ENCODE assay signal across 8 cellular contexts in genomic region chr15:77421370-77421700, GRCh38. TPM values are rescaled to one million over a fixed set of nuclear protein-coding genes. Genes with fewer than 3 reads are reported as not detected.
DNase-seq lines count a peak whose midpoint lies in the region; ATAC-seq and TF ChIP-seq lines count a peak whose summit lies in the region.

No MANE protein-coding gene starts in this region.

- peak overlapping the region; percentile 70; the same call in 1 of the 2 replicates for H3K9ac ChIP-seq in KMS-11

- H3K4me1 Mint-ChIP-seq in CD4-positive, CD25-positive, alpha-beta regulatory T cell, result peaks cover 27 to 63% (median 52%) of the 10 kb centered on the region in 4 donors

- H3K9me3 ChIP-seq in CD4-positive, CD25-positive, alpha-beta regulatory T cell (ENCODE audit: control insufficient read depth in 2 of 2, low read length in 2 of 2), result no peaks in the 10 kb centered on the region
- no peaks in the 10 kb centered on the region for H3K9me3 ChIP-seq in mesodermal cell (ENCODE audit: control insufficient read depth, low read length)

- peaks cover 26% of the 10 kb centered on the region; the same call in 1 of the 2 replicates for H3K79me2 ChIP-seq in KMS-11 (ENCODE audit: insufficient read depth, low read depth)

- peaks cover 30% of the 10 kb centered on the region for H3K27me3 Mint-ChIP-seq in CD4-positive, CD25-positive, alpha-beta regulatory T cell

- H3K36me3 ChIP-seq in CD4-positive, CD25-positive, alpha-beta regulatory T cell (ENCODE audit: control insufficient read depth, insufficient read depth, low read length), result no peaks in the 10 kb centered on the region
- H3K36me3 ChIP-seq in KMS-11 (ENCODE audit: insufficient read depth), result no peaks in the 10 kb centered on the region
- no peaks in the 10 kb centered on the region for H3K36me3 ChIP-seq in mesodermal cell (ENCODE audit: control insufficient read depth, insufficient read depth, low read length)

- H3K4me3 ChIP-seq in CD4-positive, CD25-positive, alpha-beta regulatory T cell (ENCODE audit: low read depth, low read length), result peak overlapping the region; percentile 100
- H3K4me3 ChIP-seq in KMS-11 (IDR thresholded peaks at IDR 0.05; ENCODE audit: insufficient read depth, low read depth, low read length) (no peak overlapping the region), cardiac fibroblast (replicated peaks in 1 of 2; ENCODE audit: low read depth in 2 of 2, low read length in 2 of 2) (peak overlapping the region; percentile 78 to 80), mesodermal cell (ENCODE audit: extremely low read depth, insufficient read depth, low read length, poor library complexity, severe bottlenecking) (peak overlapping the region; percentile 89)

- in situ Hi-C loops in G401 (cut with HindIII; ENCODE audit: low sequenced_read_pairs), result no loop called here

- peaks cover 30% of the 10 kb centered on the region for H3K4me1 ChIP-seq in CD4-positive, CD25-positive, alpha-beta regulatory T cell (ENCODE audit: control insufficient read depth, insufficient read depth, low read length, poor library complexity, severe bottlenecking)
- H3K4me1 ChIP-seq in KMS-11 (ENCODE audit: low read depth, poor library complexity, severe bottlenecking), result peaks cover 6% of the 10 kb centered on the region
- peaks cover 17% of the 10 kb centered on the region for H3K4me1 ChIP-seq in mesodermal cell (ENCODE audit: control insufficient read depth, insufficient read depth, low read length, poor library complexity, severe bottlenecking)

- 0% methylated on average over 2 to 3 of the region's 3 CpGs for WGBS in mesodermal cell (ENCODE audit: insufficient coverage in 2 of 2), 2 experiments

- TF ChIP-seq CTCF in KMS-11 (conservative IDR thresholded peaks at IDR 0.05; ENCODE audit: low read depth, low read length), result no peak
- no peak for TF ChIP-seq CTCF in cardiac fibroblast (IDR thresholded peaks at IDR 0.05; ENCODE audit: low read depth, low read length)

- H4K20me1 ChIP-seq in KMS-11 (ENCODE audit: insufficient read depth), result no peaks in the 10 kb centered on the region

- peak overlapping the region; percentile 94 to 100 (median 98) for H3K4me3 Mint-ChIP-seq in CD4-positive, CD25-positive, alpha-beta regulatory T cell

- peaks cover 0 to 1% (median 0%) of the 10 kb centered on the region in 7 donors for H3K9me3 Mint-ChIP-seq in CD4-positive, CD25-positive, alpha-beta regulatory T cell

- H3K4me2 ChIP-seq in KMS-11, result peak overlapping the region; percentile 89

- peak overlapping the region; percentile 88 for H3K27ac ChIP-seq in CD4-positive, CD25-positive, alpha-beta regulatory T cell (ENCODE audit: insufficient read depth, low read length, poor library complexity, severe bottlenecking)
- H3K27ac ChIP-seq in KMS-11 (peak overlapping the region; percentile 78), mesodermal cell (ENCODE audit: low read depth, low read length, severe bottlenecking) (no peak overlapping the region)

- peak in 2 of 3 donors; percentile 23 to 58 for DNase-seq in CD4-positive, CD25-positive, alpha-beta regulatory T cell
- DNase-seq in cardiac fibroblast (ENCODE audit: low read depth in 2 of 2) (peak in 1 of 2 donors; percentile 26), G401 (ENCODE audit: low spot score) (no peak), dedifferentiated amniotic fluid mesenchymal stem cell (ENCODE audit: extremely low spot score) (no peak), SIG-M5 (lab: John Stamatoyannopoulos, UW) (no peak)

- peaks cover 4% of the 10 kb centered on the region for H3K36me3 Mint-ChIP-seq in CD4-positive, CD25-positive, alpha-beta regulatory T cell

- peak overlapping the region; percentile 96 to 98 (median 96) for H3K27ac Mint-ChIP-seq in CD4-positive, CD25-positive, alpha-beta regulatory T cell

- peak overlapping the region; percentile 99 for H2AFZ ChIP-seq in KMS-11 (ENCODE audit: low read depth)

- no peaks in the 10 kb centered on the region for H3K27me3 ChIP-seq in CD4-positive, CD25-positive, alpha-beta regulatory T cell (ENCODE audit: control insufficient read depth, insufficient read depth, low read length)
- no peaks in the 10 kb centered on the region for H3K27me3 ChIP-seq in KMS-11 (ENCODE audit: insufficient read depth, low read depth)

- no peak for ATAC-seq in CD4-positive, CD25-positive, alpha-beta regulatory T cell (ENCODE audit: low read depth in 2 of 2)
- no peak for ATAC-seq in GM21381 (IDR thresholded peaks at IDR 0.05; ENCODE audit: unreplicated experiment)

RNA-seq across cellular contexts. Expression of gene HMG20A, which starts 0.6 kb away (rescaled TPM):
- total RNA-seq in CD4-positive, CD25-positive, alpha-beta regulatory T cell, result 25.0 TPM
- polyA plus RNA-seq in CD4-positive, CD25-positive, alpha-beta regulatory T cell, result 10 to 100 TPM; 24.4 to 32.3 (median 28.8) TPM
- polyA plus RNA-seq in mesodermal cell (2013, experiment 1 of 2), result 49.7 TPM
- 47.9 TPM for polyA plus RNA-seq in mesodermal cell (2013, experiment 2 of 2)
- total RNA-seq in G401 (2014; rRNA removed; shearing (Covaris generic)), result 8.6 and 9.8 TPM in 2 replicates

RNA-seq across cellular contexts. Expression of gene PEAK1, which starts 1.4 kb away (rescaled TPM):
- total RNA-seq in CD4-positive, CD25-positive, alpha-beta regulatory T cell, result 9.6 TPM
- polyA plus RNA-seq in CD4-positive, CD25-positive, alpha-beta regulatory T cell, result 1 to 10 TPM in 2 of 4 donors, under 1 TPM in 2; 0.15 to 1.7 (median 0.94) TPM
- polyA plus RNA-seq in mesodermal cell (2013, experiment 1 of 2), result 30.1 TPM
- 25.8 TPM for polyA plus RNA-seq in mesodermal cell (2013, experiment 2 of 2)
- total RNA-seq in G401 (2014; rRNA removed; shearing (Covaris generic)), result 13.2 and 14.3 TPM in 2 replicates

Comparison
In these comparisons a context has a peak if more than half of its experiments do, and no peak if none do; other contexts are left out.
1. DNase-seq: peak in CD4-positive, CD25-positive, alpha-beta regulatory T cell (2 of 3); none in G401 (single experiment), dedifferentiated amniotic fluid mesenchymal stem cell (single experiment) and SIG-M5 (single experiment).